Comparison of ENCODE assay signal across 1 cellular context in genomic region chr9:4573634-4574391, GRCh38.
TF ChIP-seq lines count a peak whose summit lies in the region.

No MANE protein-coding gene starts in this region.

TF ChIP-seq in GM23338, 12 proteins besides CTCF, POLR2A, EP300 and RAD21 (continued from another document):
- no peak for TF ChIP-seq ZNF462 (CRISPR knock-in tag; IDR thresholded peaks at IDR 0.05)
- TF ChIP-seq ZNF114 (CRISPR knock-in tag; IDR thresholded peaks at IDR 0.05) = no peak
- no peak for TF ChIP-seq JUNB (IDR thresholded peaks at IDR 0.05; ENCODE audit: unreplicated experiment)
- no peak for TF ChIP-seq ETS1 (IDR thresholded peaks at IDR 0.05)
- TF ChIP-seq NANOG (IDR thresholded peaks at IDR 0.05; ENCODE audit: borderline replicate concordance) = no peak
- no peak for TF ChIP-seq ZNF331 (CRISPR knock-in tag; IDR thresholded peaks at IDR 0.05; ENCODE audit: low read depth)
- TF ChIP-seq EZH2phosphoT487 (IDR thresholded peaks at IDR 0.05; ENCODE audit: unreplicated experiment) = no peak
- no peak for TF ChIP-seq STAT1 (IDR thresholded peaks at IDR 0.05; ENCODE audit: unreplicated experiment)
- TF ChIP-seq EZH2 (IDR thresholded peaks at IDR 0.05; ENCODE audit: low read depth, unreplicated experiment) = no peak
- TF ChIP-seq CREB1 (CRISPR knock-in tag; IDR thresholded peaks at IDR 0.05; ENCODE audit: low read depth) = no peak
